1 cellular context compared by ENCODE assay signal in the genomic region with DNA sequence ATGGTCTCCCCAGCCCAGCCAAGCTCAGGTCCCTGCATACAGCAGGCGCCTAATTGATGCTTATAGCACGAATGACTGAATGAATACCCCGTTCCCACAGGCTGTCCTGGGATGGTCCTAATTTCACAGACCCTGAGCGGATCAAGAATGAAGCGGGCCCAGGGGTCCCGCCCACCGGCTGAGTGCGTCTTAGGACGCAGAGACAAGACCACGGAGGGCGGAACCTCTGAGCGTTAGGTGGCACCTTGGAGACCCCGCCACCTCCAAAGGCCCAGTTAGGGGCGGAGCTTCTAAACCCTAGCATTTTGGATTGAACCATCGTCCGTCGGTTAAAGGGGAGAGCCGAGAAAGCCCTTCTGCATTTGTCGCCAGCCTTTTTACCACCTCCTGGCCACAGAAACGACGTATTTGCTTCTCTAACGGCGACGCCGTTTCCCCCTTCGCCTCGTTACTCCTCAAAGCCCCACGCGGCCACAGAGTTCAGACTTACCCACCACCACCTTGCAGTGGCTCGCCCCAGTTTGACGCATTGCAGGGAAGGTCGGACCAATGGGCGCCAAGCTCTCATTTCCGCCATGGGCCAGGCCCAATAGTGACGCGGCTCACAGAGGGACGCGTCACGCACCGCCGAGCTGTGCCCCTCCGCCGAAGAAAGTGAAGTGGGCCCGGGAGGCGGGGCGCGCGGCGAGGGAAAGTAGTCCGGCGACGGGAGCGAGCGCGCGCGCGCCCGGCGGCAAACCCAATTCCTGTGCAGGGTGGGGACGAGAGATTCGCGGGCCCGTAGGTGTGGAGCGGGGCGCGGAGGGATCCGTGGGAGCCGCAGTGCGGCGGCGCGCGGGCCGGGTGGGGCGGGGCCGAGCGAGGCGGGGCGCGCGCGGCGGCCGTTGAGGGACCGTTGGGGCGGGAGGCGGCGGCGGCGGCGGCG.
A peak's percentile ranks its signal among the peaks of the same experiment; 100 is the strongest.
TF ChIP-seq lines count a peak whose summit lies in the region.

No MANE protein-coding gene starts in this region.

TF ChIP-seq in K562, 482 proteins besides CTCF, POLR2A, EP300 and RAD21 (continued from another document and continues in another):
- TF ChIP-seq E2F1 (CRISPR knock-in tag; IDR thresholded peaks at IDR 0.05), result peak; percentile 93
- TF ChIP-seq ARNT (IDR thresholded peaks at IDR 0.05), result peak; percentile 14 to 42; a peak in 2 of 4 replicates
- no peak for TF ChIP-seq ELK1 (CRISPR knock-in tag; IDR thresholded peaks at IDR 0.05)
- no peak for TF ChIP-seq XRCC4 (IDR thresholded peaks at IDR 0.05; ENCODE audit: extremely low read depth, insufficient read depth, insufficient read length)
- peak; percentile 99 for TF ChIP-seq SP1 (CRISPR knock-in tag; IDR thresholded peaks at IDR 0.05)
- TF ChIP-seq NR3C1 (CRISPR knock-in tag; IDR thresholded peaks at IDR 0.05), result no peak
- no peak for TF ChIP-seq KLF10 (CRISPR knock-in tag; IDR thresholded peaks at IDR 0.05)
- no peak; the same call in 1 of the 2 replicates for TF ChIP-seq GABPB2 (CRISPR knock-in tag; conservative IDR thresholded peaks at IDR 0.05)
- peak; percentile 18 for TF ChIP-seq HNRNPLL (IDR thresholded peaks at IDR 0.05; ENCODE audit: low read depth, low read length, poor library complexity, severe bottlenecking)
- no peak for TF ChIP-seq ZNF780A (CRISPR knock-in tag; IDR thresholded peaks at IDR 0.05)
- no peak for TF ChIP-seq ZNF282 (CRISPR knock-in tag; IDR thresholded peaks at IDR 0.05)
- peak; percentile 26 for TF ChIP-seq POLR2B (IDR thresholded peaks at IDR 0.05; ENCODE audit: low read depth, partially characterized antibody)
- no peak for TF ChIP-seq TAF1 (IDR thresholded peaks at IDR 0.05; ENCODE audit: control insufficient read depth, extremely low read depth, insufficient read depth, low read length, severe bottlenecking)
- TF ChIP-seq SAP30 (IDR thresholded peaks at IDR 0.05; ENCODE audit: borderline replicate concordance, insufficient read depth, low read depth, low read length, poor library complexity, severe bottlenecking), result no peak
- no peak for TF ChIP-seq SFPQ (IDR thresholded peaks at IDR 0.05; ENCODE audit: low read depth, low read length)
- no peak for TF ChIP-seq SRSF9 (IDR thresholded peaks at IDR 0.05; ENCODE audit: borderline replicate concordance, low read depth, low read length)
- TF ChIP-seq YBX1 (IDR thresholded peaks at IDR 0.05), result no peak
- TF ChIP-seq CBFB (CRISPR knock-in tag; IDR thresholded peaks at IDR 0.05), result no peak
- TF ChIP-seq TAL1 (IDR thresholded peaks at IDR 0.05), result 0 out of 2 replicates have a peak, but pooled peaks have one; percentile 26
- TF ChIP-seq POLR2AphosphoS2 (IDR thresholded peaks at IDR 0.05; ENCODE audit: low read length), result no peak
- TF ChIP-seq RBM14 (IDR thresholded peaks at IDR 0.05; ENCODE audit: borderline replicate concordance, insufficient read depth, low read depth, low read length), result 0 out of 2 replicates have a peak, but pooled peaks have one; percentile 33
- TF ChIP-seq ZNF785 (CRISPR knock-in tag; IDR thresholded peaks at IDR 0.05), result no peak
- no peak for TF ChIP-seq MCM5 (IDR thresholded peaks at IDR 0.05; ENCODE audit: low read depth)
- TF ChIP-seq, protein P1, sequence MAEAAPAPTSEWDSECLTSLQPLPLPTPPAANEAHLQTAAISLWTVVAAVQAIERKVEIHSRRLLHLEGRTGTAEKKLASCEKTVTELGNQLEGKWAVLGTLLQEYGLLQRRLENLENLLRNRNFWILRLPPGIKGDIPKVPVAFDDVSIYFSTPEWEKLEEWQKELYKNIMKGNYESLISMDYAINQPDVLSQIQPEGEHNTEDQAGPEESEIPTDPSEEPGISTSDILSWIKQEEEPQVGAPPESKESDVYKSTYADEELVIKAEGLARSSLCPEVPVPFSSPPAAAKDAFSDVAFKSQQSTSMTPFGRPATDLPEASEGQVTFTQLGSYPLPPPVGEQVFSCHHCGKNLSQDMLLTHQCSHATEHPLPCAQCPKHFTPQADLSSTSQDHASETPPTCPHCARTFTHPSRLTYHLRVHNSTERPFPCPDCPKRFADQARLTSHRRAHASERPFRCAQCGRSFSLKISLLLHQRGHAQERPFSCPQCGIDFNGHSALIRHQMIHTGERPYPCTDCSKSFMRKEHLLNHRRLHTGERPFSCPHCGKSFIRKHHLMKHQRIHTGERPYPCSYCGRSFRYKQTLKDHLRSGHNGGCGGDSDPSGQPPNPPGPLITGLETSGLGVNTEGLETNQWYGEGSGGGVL (CRISPR knock-in tag; IDR thresholded peaks at IDR 0.05), result no peak
- no peak; the same call in 1 of the 2 replicates for TF ChIP-seq RAD51 (IDR thresholded peaks at IDR 0.05; ENCODE audit: borderline replicate concordance, low read depth)
- TF ChIP-seq SMARCB1 (IDR thresholded peaks at IDR 0.05; ENCODE audit: insufficient read length, low read depth), result no peak
- TF ChIP-seq U2AF1 (optimal IDR thresholded peaks at IDR 0.05; ENCODE audit: low read depth, low read length), result peak; percentile 97
- no peak for TF ChIP-seq TBL1XR1 (IDR thresholded peaks at IDR 0.05; ENCODE audit: low read length in 2 of 2)
- no peak for TF ChIP-seq ZKSCAN1 (IDR thresholded peaks at IDR 0.05; ENCODE audit: low read depth, low read length)
- no peak for TF ChIP-seq ZNF347 (CRISPR knock-in tag; IDR thresholded peaks at IDR 0.05; ENCODE audit: low read depth)
- TF ChIP-seq NFYB (IDR thresholded peaks at IDR 0.05; ENCODE audit: extremely low read depth, insufficient read length), result peak; percentile 71
- peak; percentile 87 for TF ChIP-seq NUFIP1 (IDR thresholded peaks at IDR 0.05; ENCODE audit: partially characterized antibody)
- no peak for TF ChIP-seq SNIP1 (IDR thresholded peaks at IDR 0.05; ENCODE audit: low read depth)
- TF ChIP-seq, protein P2, sequence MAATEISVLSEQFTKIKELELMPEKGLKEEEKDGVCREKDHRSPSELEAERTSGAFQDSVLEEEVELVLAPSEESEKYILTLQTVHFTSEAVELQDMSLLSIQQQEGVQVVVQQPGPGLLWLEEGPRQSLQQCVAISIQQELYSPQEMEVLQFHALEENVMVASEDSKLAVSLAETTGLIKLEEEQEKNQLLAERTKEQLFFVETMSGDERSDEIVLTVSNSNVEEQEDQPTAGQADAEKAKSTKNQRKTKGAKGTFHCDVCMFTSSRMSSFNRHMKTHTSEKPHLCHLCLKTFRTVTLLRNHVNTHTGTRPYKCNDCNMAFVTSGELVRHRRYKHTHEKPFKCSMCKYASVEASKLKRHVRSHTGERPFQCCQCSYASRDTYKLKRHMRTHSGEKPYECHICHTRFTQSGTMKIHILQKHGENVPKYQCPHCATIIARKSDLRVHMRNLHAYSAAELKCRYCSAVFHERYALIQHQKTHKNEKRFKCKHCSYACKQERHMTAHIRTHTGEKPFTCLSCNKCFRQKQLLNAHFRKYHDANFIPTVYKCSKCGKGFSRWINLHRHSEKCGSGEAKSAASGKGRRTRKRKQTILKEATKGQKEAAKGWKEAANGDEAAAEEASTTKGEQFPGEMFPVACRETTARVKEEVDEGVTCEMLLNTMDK (IDR thresholded peaks at IDR 0.05; ENCODE audit: borderline replicate concordance, insufficient read depth, low read depth, low read length, poor library complexity, severe bottlenecking), result no peak
- TF ChIP-seq PURB (CRISPR knock-in tag; IDR thresholded peaks at IDR 0.05; ENCODE audit: low read depth), result no peak
- peak; percentile 46 for TF ChIP-seq ZBTB7A (IDR thresholded peaks at IDR 0.05; ENCODE audit: borderline replicate concordance, control insufficient read depth, low read depth, low read length)
- TF ChIP-seq JUN (IDR thresholded peaks at IDR 0.05; ENCODE audit: borderline replicate concordance, low read depth, low read length), result peak; percentile 64; the same call in 1 of the 2 replicates
- TF ChIP-seq JUN (CRISPR knock-in tag; IDR thresholded peaks at IDR 0.05; ENCODE audit: borderline replicate concordance), result 0 out of 2 replicates have a peak, but pooled peaks have one; percentile 17
- TF ChIP-seq ZNF644 (tag; IDR thresholded peaks at IDR 0.05; ENCODE audit: low read depth), result peak; percentile 96
- 0 out of 2 replicates have a peak, but pooled peaks have one; percentile 20 for TF ChIP-seq TGIF2 (CRISPR knock-in tag; IDR thresholded peaks at IDR 0.05)
- TF ChIP-seq, protein P3, sequence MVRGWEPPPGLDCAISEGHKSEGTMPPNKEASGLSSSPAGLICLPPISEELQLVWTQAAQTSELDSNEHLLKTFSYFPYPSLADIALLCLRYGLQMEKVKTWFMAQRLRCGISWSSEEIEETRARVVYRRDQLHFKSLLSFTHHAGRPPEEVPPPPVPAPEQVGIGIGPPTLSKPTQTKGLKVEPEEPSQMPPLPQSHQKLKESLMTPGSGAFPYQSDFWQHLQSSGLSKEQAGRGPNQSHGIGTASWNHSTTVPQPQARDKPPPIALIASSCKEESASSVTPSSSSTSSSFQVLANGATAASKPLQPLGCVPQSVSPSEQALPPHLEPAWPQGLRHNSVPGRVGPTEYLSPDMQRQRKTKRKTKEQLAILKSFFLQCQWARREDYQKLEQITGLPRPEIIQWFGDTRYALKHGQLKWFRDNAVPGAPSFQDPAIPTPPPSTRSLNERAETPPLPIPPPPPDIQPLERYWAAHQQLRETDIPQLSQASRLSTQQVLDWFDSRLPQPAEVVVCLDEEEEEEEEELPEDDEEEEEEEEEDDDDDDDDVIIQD (CRISPR knock-in tag; IDR thresholded peaks at IDR 0.05), result peak; percentile 94; the same call in 1 of the 2 replicates
- TF ChIP-seq NCOA6 (IDR thresholded peaks at IDR 0.05), result no peak
- TF ChIP-seq ARHGAP35 (IDR thresholded peaks at IDR 0.05; ENCODE audit: partially characterized antibody), result no peak
